In genomic region chr9:38107405-38107804, GRCh38 we compare ENCODE assay signal across 21 cellular contexts. TPM values are rescaled to one million over a fixed set of nuclear protein-coding genes. Genes with fewer than 3 reads are reported as not detected.
A peak's percentile ranks its signal among the peaks of the same experiment; 100 is the strongest.
DNase-seq lines count a peak whose midpoint lies in the region; ATAC-seq lines count a peak whose summit lies in the region.
"Had no signal": no experiment of that assay in that cellular context is flagged by ENCODE, and none has a peak within 500 bp of the region (broad histone marks: within the 10 kb centered on the region; RNA-seq: fewer than 3 reads in every experiment).

No MANE protein-coding gene starts in this region.

- peaks cover 0 to 11% of the 10 kb centered on the region in 2 donors for H3K4me1 ChIP-seq in neuronal stem cell (ENCODE audit: control insufficient read depth in 2 of 2, insufficient read depth in 1 of 2, low read depth in 1 of 2, low read length in 2 of 2)
- H3K4me1 ChIP-seq: SJCRH30 had no signal

- no peaks in the 10 kb centered on the region for H3K36me3 ChIP-seq in neuronal stem cell (replicated peaks in 1 of 2; ENCODE audit: control insufficient read depth in 2 of 2, insufficient read depth in 2 of 2, low read length in 2 of 2)
- H3K36me3 ChIP-seq: SJCRH30 had no signal

- no peaks in the 10 kb centered on the region for H3K9me3 ChIP-seq in neuronal stem cell (replicated peaks in 1 of 2; ENCODE audit: control insufficient read depth in 2 of 2, insufficient read depth in 1 of 2, low read depth in 1 of 2, low read length in 2 of 2)
- H3K9me3 ChIP-seq: SJCRH30 had no signal

- no peak overlapping the region for H3K14ac ChIP-seq in neuronal stem cell (ENCODE audit: low read length)

- no CpG with 5 or more reads among the region's 3 CpGs for WGBS in neuronal stem cell (ENCODE audit: extremely low coverage in 2 of 2, insufficient read length in 2 of 2, insufficient replicate concordance in 1 of 2), 2 donors

- no peak overlapping the region for H3K27ac ChIP-seq in neuronal stem cell (replicated peaks; ENCODE audit: low read length)
- H3K27ac ChIP-seq: SJCRH30 had no signal

- H2BK120ac ChIP-seq in neuronal stem cell (ENCODE audit: low read depth, low read length) = no peak overlapping the region

- peak overlapping the region; percentile 88 for H3K18ac ChIP-seq in neuronal stem cell (ENCODE audit: low read length)

- no peak overlapping the region for H2AFZ ChIP-seq in neuronal stem cell (ENCODE audit: low read length)

- no peak overlapping the region for H3K4me3 ChIP-seq in neuronal stem cell (ENCODE audit: low read length in 2 of 2)
- H3K4me3 ChIP-seq: SJCRH30 had no signal

- H3K9ac ChIP-seq in neuronal stem cell (ENCODE audit: low read depth, low read length, poor library complexity) = no peak overlapping the region

- DNase-seq in neuronal stem cell (ENCODE audit: low spot score) (no peak), T-helper 2 cell (no peak), COLO829 (ENCODE audit: low spot score) (no peak), DMS79 treated with DMSO at 0.1 percent for 48 hours (lab: John Stamatoyannopoulos, UW) (no peak)
- DNase-seq: AML-193, COR-L47, DMS 273 treated with DMSO at 0.1 percent for 48 hours, GF-D8, H9, IMR-90, Karpas-422, MM.1S, NCI-H1092, NCI-H1436 treated with DMSO at 0.1 percent for 48 hours, NCI-H2171, NCI-H446 treated with DMSO at 0.1 percent for 48 hours, SJCRH30 had no signal

- ATAC-seq in GM19025 (IDR thresholded peaks at IDR 0.05; ENCODE audit: low read depth, unreplicated experiment) (peak; percentile 67), HG03432 (IDR thresholded peaks at IDR 0.05; ENCODE audit: unreplicated experiment) (peak; percentile 38), GM19452 (IDR thresholded peaks at IDR 0.05; ENCODE audit: unreplicated experiment) (no peak)
- ATAC-seq: Panc1 had no signal

- no peak overlapping the region for H4K8ac ChIP-seq in neuronal stem cell (ENCODE audit: low read depth, low read length)

- peak overlapping the region; percentile 8 for H2BK12ac ChIP-seq in neuronal stem cell (ENCODE audit: low read length)

- no peak overlapping the region for H3K4ac ChIP-seq in neuronal stem cell (ENCODE audit: low read length)

- H3K27me3 ChIP-seq in neuronal stem cell (ENCODE audit: control insufficient read depth in 3 of 3, insufficient read depth in 3 of 3, low read depth in 1 of 3, low read length in 3 of 3) = peaks cover 0 to 5% (median 0%) of the 10 kb centered on the region in 3 experiments
- H3K27me3 ChIP-seq: SJCRH30 had no signal

- H2BK5ac ChIP-seq in neuronal stem cell (ENCODE audit: low read length) = no peak overlapping the region

- H3K23ac ChIP-seq in neuronal stem cell (ENCODE audit: low read depth, low read length, poor library complexity) = no peak overlapping the region

- H3K79me1 ChIP-seq in neuronal stem cell (ENCODE audit: low read depth, low read length) = no peaks in the 10 kb centered on the region

- no peak overlapping the region for H4K91ac ChIP-seq in neuronal stem cell (ENCODE audit: low read depth, low read length, poor library complexity)

- H2BK15ac ChIP-seq in neuronal stem cell (ENCODE audit: low read length) = no peak overlapping the region

- H2AK5ac ChIP-seq in neuronal stem cell (ENCODE audit: low read depth, low read length) = no peak overlapping the region

- no peak overlapping the region for H3K4me2 ChIP-seq in neuronal stem cell (ENCODE audit: insufficient read depth, low read length, poor library complexity, severe bottlenecking)

RNA-seq across cellular contexts. Expression of gene SHB, which starts 38.4 kb away (rescaled TPM):
- polyA plus RNA-seq in neuronal stem cell (2013, experiment 1 of 2) = 2.1 TPM
- 1.9 TPM for polyA plus RNA-seq in neuronal stem cell (2013, experiment 2 of 2)
